In the genomic region with DNA sequence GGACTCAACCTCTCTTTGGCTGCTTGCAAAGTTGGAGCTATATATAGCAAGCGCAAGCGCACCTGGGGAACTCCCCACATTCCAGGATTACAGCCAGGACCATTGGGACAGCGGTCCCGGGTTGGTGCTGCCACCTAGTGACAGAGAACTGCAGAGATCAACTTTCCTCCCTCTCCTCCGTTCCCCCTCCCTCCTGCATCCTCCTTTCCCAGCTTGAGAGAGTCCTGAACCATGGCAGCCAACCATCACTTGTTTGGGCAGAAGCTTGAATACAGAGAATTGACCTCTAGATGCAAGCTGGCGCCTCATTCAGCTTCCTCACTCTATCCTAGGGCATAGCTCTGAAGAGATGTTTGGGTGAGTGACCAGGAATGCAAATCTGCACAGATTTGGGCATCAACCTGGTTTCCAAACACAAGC, we compare ENCODE assay signal across 8 cellular contexts. TPM values are rescaled to one million over a fixed set of nuclear protein-coding genes. Genes with fewer than 3 reads are reported as not detected.
A peak's percentile ranks its signal among the peaks of the same experiment; 100 is the strongest.
DNase-seq lines count a peak whose midpoint lies in the region; ATAC-seq and TF ChIP-seq lines count a peak whose summit lies in the region.

No MANE protein-coding gene starts in this region.

- WGBS in spleen, 5 donors: 3 to 8% (median 4%) methylated on average over 6 of the region's 6 CpGs

- peak; percentile 21 for DNase-seq in AG09309 (ENCODE audit: low read depth)
- DNase-seq in GM13976 (ENCODE audit: low spot score): peak; percentile 60
- DNase-seq in NCI-H1105 (lab: John Stamatoyannopoulos, UW): peak; percentile 80
- DNase-seq in breast epithelium (ENCODE audit: low spot score in 2 of 2): peak; percentile 74 to 87
- peak; percentile 91 for DNase-seq in iPS-NIHi11 (ENCODE audit: low spot score)
- DNase-seq in spleen: peak; percentile 87

- no peak overlapping the region for H3K4me3 ChIP-seq in AG09309 (ENCODE audit: control insufficient read depth, low read depth, low read length)
- no peak overlapping the region for H3K4me3 ChIP-seq in SU-DHL-6 (ENCODE audit: insufficient read depth, low read length, poor library complexity, severe bottlenecking)
- no peak overlapping the region for H3K4me3 ChIP-seq in breast epithelium
- no peak overlapping the region for H3K4me3 ChIP-seq in spleen

- no peak for ATAC-seq in GM18502 (IDR thresholded peaks at IDR 0.05; ENCODE audit: poor library complexity, unreplicated experiment)

- TF ChIP-seq CTCF in AG09309 (IDR thresholded peaks at IDR 0.05; ENCODE audit: control insufficient read depth, insufficient read depth, low read depth, low read length, missing control alignments) (peak; percentile 92), GM13976 (IDR thresholded peaks at IDR 0.05; ENCODE audit: borderline replicate concordance, control extremely low read depth, extremely low read depth, insufficient read depth, missing control alignments) (peak; percentile 69), SU-DHL-6 (IDR thresholded peaks at IDR 0.05; ENCODE audit: insufficient read depth, low read length, poor library complexity, severe bottlenecking) (peak; percentile 77), breast epithelium (IDR thresholded peaks at IDR 0.05) (peak; percentile 49 to 86 (median 86)), spleen (IDR thresholded peaks at IDR 0.05 in 8 of 11, conservative IDR thresholded peaks at IDR 0.05 in 3 of 11) (peak; percentile 63 to 90 (median 79))

- no peak for TF ChIP-seq POLR2A in breast epithelium (IDR thresholded peaks at IDR 0.05)
- TF ChIP-seq POLR2A in spleen (IDR thresholded peaks at IDR 0.05): no peak

- intact Hi-C loops in breast epithelium (cut with DNase I; ENCODE audit: low total_unique reads) (no loop called here), spleen (cut with DNase I; ENCODE audit: low total_unique reads) (loop anchor here (10.0 kb wide), 1 partner anchor 246 kb away; no protein-coding TSS in a partner anchor)

- no peaks in the 10 kb centered on the region for H3K4me1 ChIP-seq in breast epithelium
- H3K4me1 ChIP-seq in spleen: peaks cover 8 to 24% (median 13%) of the 10 kb centered on the region in 6 donors

- H3K4me2 ChIP-seq in SU-DHL-6 (ENCODE audit: low read depth, low read length, poor library complexity, severe bottlenecking): no peak overlapping the region

- H3K36me3 ChIP-seq in SU-DHL-6 (ENCODE audit: low read length) (no peaks in the 10 kb centered on the region), breast epithelium (no peaks in the 10 kb centered on the region), spleen (no peaks in the 10 kb centered on the region)

- H3K27ac ChIP-seq in SU-DHL-6 (ENCODE audit: low read depth, low read length) (no peak overlapping the region), breast epithelium (no peak overlapping the region), spleen (no peak overlapping the region)

- H3K9me2 ChIP-seq in SU-DHL-6 (replicated peaks; ENCODE audit: insufficient read depth, low read length): no peaks in the 10 kb centered on the region

- H3K27me3 ChIP-seq in SU-DHL-6 (ENCODE audit: low read length) (no peaks in the 10 kb centered on the region), breast epithelium (no peaks in the 10 kb centered on the region), spleen (replicated peaks in 1 of 7) (no peaks in the 10 kb centered on the region)

- no peak overlapping the region for H3K9ac ChIP-seq in SU-DHL-6 (ENCODE audit: low read length)

- H3K79me2 ChIP-seq in SU-DHL-6 (ENCODE audit: insufficient read depth, low read length): no peaks in the 10 kb centered on the region

- H4K20me1 ChIP-seq in SU-DHL-6 (ENCODE audit: low read depth, low read length): no peaks in the 10 kb centered on the region

- no peak overlapping the region for H2AFZ ChIP-seq in SU-DHL-6 (ENCODE audit: low read depth, low read length, severe bottlenecking)

- H3K9me3 ChIP-seq in SU-DHL-6 (ENCODE audit: insufficient read depth, low read length): no peaks in the 10 kb centered on the region
- H3K9me3 ChIP-seq in breast epithelium: no peaks in the 10 kb centered on the region
- H3K9me3 ChIP-seq in spleen: peaks cover 0 to 16% (median 9%) of the 10 kb centered on the region in 8 donors

- in situ Hi-C loops in GM13976 (cut with MboI; ENCODE audit: low sequenced_read_pairs, unreplicated experiment): loop anchor here (10.0 kb wide), 1 partner anchor 246 kb away; no protein-coding TSS in a partner anchor

- H3F3A ChIP-seq in SU-DHL-6 (ENCODE audit: insufficient read depth): no peaks in the 10 kb centered on the region

RNA-seq across cellular contexts. Expression of a gene that starts 17.4 kb away (rescaled TPM):
- total RNA-seq in breast epithelium (10 to 100 TPM in 1 of 3 donors, 1 to 10 TPM in 2; 4.6 to 15.4 (median 9.1) TPM), spleen (10 to 100 TPM; 20.5 to 47.9 (median 35.5) TPM)
- polyA plus RNA-seq in spleen: 1 to 10 TPM; 4.8 to 5.5 (median 5.0) TPM

RNA-seq across cellular contexts. Expression of a gene that starts 38.8 kb away (rescaled TPM):
- total RNA-seq in breast epithelium (10 to 100 TPM; 15.7 to 43.6 (median 34.7) TPM), spleen (10 to 100 TPM; 14.4 to 67.9 (median 28.0) TPM)
- 10 to 100 TPM; 39.5 to 49.2 (median 44.2) TPM for polyA plus RNA-seq in spleen

Comparison
In these comparisons a context has a peak if more than half of its experiments do, and no peak if none do; other contexts are left out.
1. DNase-seq: peak in every context shown above with its lines; median percentile 91 in iPS-NIHi11; 87 in spleen; 80 in breast epithelium; 80 in NCI-H1105; 60 in GM13976; 21 in AG09309.